Comparison of ENCODE assay signal across 10 cellular contexts in genomic region chr19:28519950-28520861, GRCh38.
DNase-seq lines count a peak whose midpoint lies in the region; ATAC-seq and TF ChIP-seq lines count a peak whose summit lies in the region.
"Had no signal": no experiment of that assay in that cellular context is flagged by ENCODE, and none has a peak within 500 bp of the region (broad histone marks: within the 10 kb centered on the region; RNA-seq: fewer than 3 reads in every experiment).

No MANE protein-coding gene starts in this region.

- no peak overlapping the region for H3K4me3 ChIP-seq in right lobe of liver
- no peak overlapping the region for H3K4me3 ChIP-seq in heart right ventricle

- H3K36me3 Mint-ChIP-seq in activated naive CD4-positive, alpha-beta T cell treated with anti-CD3 and anti-CD28 coated beads, Interleukin-2, amount 10 ng/mL, durations not matched to agents 7 days and 5 days = no peaks in the 10 kb centered on the region
- H3K36me3 Mint-ChIP-seq: brain had no signal

- CTCF ChIA-PET in activated naive CD4-positive, alpha-beta T cell treated with anti-CD3 and anti-CD28 coated beads, Interleukin-2, amount 10 ng/mL, durations not matched to agents 7 days and 5 days (lab: Charles Lee) = no interaction called here

- TF ChIP-seq CTCF in right lobe of liver (IDR thresholded peaks at IDR 0.05) (no peak), heart right ventricle (IDR thresholded peaks at IDR 0.05) (no peak)

- intact Hi-C loops in right lobe of liver (cut with DNase I) (no loop called here), heart right ventricle (cut with DNase I) (no loop called here)

- ATAC-seq in right lobe of liver (peak; percentile 93 to 97 (median 95)), heart right ventricle (no peak)

- H3K4me3 Mint-ChIP-seq in activated naive CD4-positive, alpha-beta T cell treated with anti-CD3 and anti-CD28 coated beads, Interleukin-2, amount 10 ng/mL, durations not matched to agents 7 days and 5 days = no peak overlapping the region
- H3K4me3 Mint-ChIP-seq: brain had no signal

- no peaks in the 10 kb centered on the region for H3K36me3 ChIP-seq in right lobe of liver
- H3K36me3 ChIP-seq in heart right ventricle = no peaks in the 10 kb centered on the region

- H3K4me1 ChIP-seq in right lobe of liver = peaks cover 0 to 23% (median 6%) of the 10 kb centered on the region in 4 donors
- no peaks in the 10 kb centered on the region for H3K4me1 ChIP-seq in heart right ventricle

- H3K9me3 Mint-ChIP-seq in activated naive CD4-positive, alpha-beta T cell treated with anti-CD3 and anti-CD28 coated beads, Interleukin-2, amount 10 ng/mL, durations not matched to agents 7 days and 5 days = peaks cover 10% of the 10 kb centered on the region
- H3K9me3 Mint-ChIP-seq: brain had no signal

- H3K4me1 Mint-ChIP-seq in activated naive CD4-positive, alpha-beta T cell treated with anti-CD3 and anti-CD28 coated beads, Interleukin-2, amount 10 ng/mL, durations not matched to agents 7 days and 5 days = no peaks in the 10 kb centered on the region

- 31% methylated on average over 14 of the region's 15 CpGs for WGBS in right lobe of liver (ENCODE audit: insufficient coverage, low coverage, low lambda C conversion rate, missing lambda C conversion rate)
- 82 to 85% methylated on average over 15 of the region's 15 CpGs for WGBS in heart right ventricle, 2 donors

- H3K27me3 Mint-ChIP-seq in activated naive CD4-positive, alpha-beta T cell treated with anti-CD3 and anti-CD28 coated beads, Interleukin-2, amount 10 ng/mL, durations not matched to agents 7 days and 5 days = no peaks in the 10 kb centered on the region
- H3K27me3 Mint-ChIP-seq: brain had no signal

- H3K27me3 ChIP-seq in right lobe of liver (no peaks in the 10 kb centered on the region), heart right ventricle (peaks cover 0 to 4% (median 0%) of the 10 kb centered on the region in 7 donors)

- H3K27ac Mint-ChIP-seq in activated naive CD4-positive, alpha-beta T cell treated with anti-CD3 and anti-CD28 coated beads, Interleukin-2, amount 10 ng/mL, durations not matched to agents 7 days and 5 days = no peak overlapping the region

- DNase-seq in AG08395 (ENCODE audit: low spot score) (peak; percentile 15), NCI-H1092 (lab: John Stamatoyannopoulos, UW) (peak; percentile 80), SHP77 treated with DMSO at 0.1 percent for 48 hours (lab: John Stamatoyannopoulos, UW) (peak; percentile 28), right lobe of liver (peak; percentile 86 to 87 (median 87)), HK-2 (ENCODE audit: unreplicated experiment) (no peak), heart right ventricle (no peak), H4 (ENCODE audit: low spot score) (no peak)
- no peak for DNase-seq in activated naive CD4-positive, alpha-beta T cell treated with anti-CD3 and anti-CD28 coated beads, Interleukin-2, amount 10 ng/mL, durations not matched to agents 7 days and 5 days
- DNase-seq: NCI-H82 had no signal

- H3K27ac ChIP-seq in right lobe of liver (peak overlapping the region in 1 of 3 donors; percentile 54), heart right ventricle (no peak overlapping the region)

- H3K9me3 ChIP-seq in right lobe of liver = no peaks in the 10 kb centered on the region
- peaks cover 0 to 3% (median 0%) of the 10 kb centered on the region in 11 donors for H3K9me3 ChIP-seq in heart right ventricle

- no peak for TF ChIP-seq POLR2A in right lobe of liver (IDR thresholded peaks at IDR 0.05)

Comparison
In these comparisons a context has a peak if more than half of its experiments do, and no peak if none do; other contexts are left out.
1. DNase-seq: peak in AG08395 (single experiment), NCI-H1092 (single experiment), SHP77 treated with DMSO at 0.1 percent for 48 hours (single experiment) and right lobe of liver (3 of 3); none in activated naive CD4-positive, alpha-beta T cell treated with anti-CD3 and anti-CD28 coated beads, Interleukin-2, amount 10 ng/mL, durations not matched to agents 7 days and 5 days (single experiment), HK-2 (single experiment), heart right ventricle (0 of 2) and H4 (single experiment).
2. ATAC-seq: peak in right lobe of liver (4 of 4); none in heart right ventricle (0 of 8).